In the genomic region with DNA sequence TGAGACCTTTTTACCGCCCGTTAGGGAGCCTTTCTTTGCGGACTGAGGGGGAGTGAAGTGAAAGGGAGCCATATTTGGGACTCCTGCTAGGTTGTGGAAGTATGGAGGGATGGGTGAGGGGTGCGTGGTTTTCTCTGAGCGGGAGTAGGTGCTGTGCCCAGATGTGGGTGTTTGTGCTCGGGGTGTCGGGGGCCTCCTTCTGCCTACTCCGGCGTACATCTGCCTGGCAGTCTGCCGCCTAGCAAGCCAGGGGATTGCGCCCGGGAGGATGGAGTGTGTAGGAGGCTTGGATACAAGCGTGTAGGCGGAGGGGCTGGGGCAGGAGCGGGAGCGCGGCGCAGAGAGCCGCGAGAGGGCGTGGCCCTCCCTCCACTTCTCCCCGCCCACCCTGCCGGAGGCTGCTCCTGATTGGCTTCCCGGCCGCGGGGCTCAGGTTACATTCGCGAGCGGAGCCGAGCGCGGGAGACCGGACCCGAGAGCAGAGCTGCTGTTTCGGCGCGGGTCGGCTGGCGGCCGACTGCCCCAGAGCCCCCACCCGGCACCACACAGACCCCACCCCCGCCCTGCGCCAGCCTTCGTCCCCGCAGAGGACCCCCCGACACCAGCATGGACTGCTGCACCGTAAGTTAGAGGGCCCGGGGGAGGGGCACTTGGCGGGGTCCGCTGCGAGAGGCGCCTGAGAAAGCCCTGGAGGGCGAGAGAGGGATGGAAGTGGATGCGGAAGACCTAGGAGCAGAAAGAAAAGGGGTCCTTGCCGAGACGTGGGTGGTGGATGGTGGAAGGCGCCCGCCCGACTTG, we compare ENCODE assay signal across 8 cellular contexts. TPM values are rescaled to one million over a fixed set of nuclear protein-coding genes. Genes with fewer than 3 reads are reported as not detected.
DNase-seq lines count a peak whose midpoint lies in the region; ATAC-seq lines count a peak whose summit lies in the region.

A gene (plus strand): TSS at position 464 of the 798 bp plus-strand sequence. CDS start 143 bp downstream, at position 607.

- H3K27ac Mint-ChIP-seq in CD4-positive, alpha-beta memory T cell: peak within 1 kb of the TSS; percentile 38 to 80 (median 62)
- H3K27ac Mint-ChIP-seq in memory B cell: no peak within 1 kb of the TSS

- peak within 1 kb of the TSS; percentile 39 to 60 for H3K4me3 ChIP-seq in CD4-positive, alpha-beta memory T cell (ENCODE audit: low read length in 2 of 2)
- peak within 1 kb of the TSS; percentile 69 for H3K4me3 ChIP-seq in effector memory CD4-positive, alpha-beta T cell (ENCODE audit: insufficient read depth, low read depth, low read length, poor library complexity, severe bottlenecking)

- peak; percentile 73 to 81 (median 76) for DNase-seq in CD4-positive, alpha-beta memory T cell
- peak; percentile 68 for DNase-seq in NCI-H82 treated with DMSO at 0.1 percent for 48 hours (lab: John Stamatoyannopoulos, UW; ENCODE audit: unreplicated experiment)
- DNase-seq in activated CD8-positive, alpha-beta memory T cell treated with anti-CD3 and anti-CD28 coated beads for 24 hours: peak; percentile 90
- DNase-seq in effector memory CD4-positive, alpha-beta T cell: peak; percentile 65 to 76 (median 71)
- DNase-seq in memory B cell (ENCODE audit: low spot score in 2 of 2): peak; percentile 66 to 74
- DNase-seq in stimulated activated CD8-positive, alpha-beta memory T cell treated with anti-CD3 and anti-CD28 coated beads, Interleukin-12 subunit alpha, Interleukin-12 subunit beta, amount 100 ng/mL, for 1 hour (ENCODE audit: low read depth): peak; percentile 73

- CTCF ChIA-PET in CD4-positive, alpha-beta memory T cell (lab: Charles Lee; ENCODE audit: partially characterized antibody): interaction anchor here (1.0 to 17.0 kb wide), 4 partner anchors 26 to 70 kb away, joined by 3 to 239 read pairs (median 38); a partner anchor contains a TSS

- H3K4me1 ChIP-seq in CD4-positive, alpha-beta memory T cell (ENCODE audit: insufficient read depth, low read length): peaks cover 17% of the 10 kb centered on the region
- peaks cover 10% of the 10 kb centered on the region for H3K4me1 ChIP-seq in effector memory CD4-positive, alpha-beta T cell (ENCODE audit: control insufficient read depth, insufficient read depth, low read length, poor library complexity, severe bottlenecking)

- H3K36me3 Mint-ChIP-seq in CD4-positive, alpha-beta memory T cell: no peaks in the 10 kb centered on the region
- peaks cover 2% of the 10 kb centered on the region for H3K36me3 Mint-ChIP-seq in memory B cell

- POLR2A ChIA-PET in CD4-positive, alpha-beta memory T cell (lab: Charles Lee; ENCODE audit: partially characterized antibody): interaction anchor here (0.8 to 2.4 kb wide), 3 partner anchors 19 to 67 kb away, joined by 4 to 9 read pairs (median 6); a partner anchor contains a TSS

- H3K4me3 Mint-ChIP-seq in CD4-positive, alpha-beta memory T cell: peak within 1 kb of the TSS; percentile 83 to 94 (median 86)
- peak within 1 kb of the TSS; percentile 85 for H3K4me3 Mint-ChIP-seq in memory B cell

- H3K9me3 ChIP-seq in CD4-positive, alpha-beta memory T cell (ENCODE audit: control insufficient read depth in 1 of 2, low read length in 2 of 2): no peaks in the 10 kb centered on the region
- no peaks in the 10 kb centered on the region for H3K9me3 ChIP-seq in effector memory CD4-positive, alpha-beta T cell (ENCODE audit: control insufficient read depth, low read length)

- ATAC-seq in GM19463 (IDR thresholded peaks at IDR 0.05; ENCODE audit: unreplicated experiment) (peak; percentile 99), HG03575 (IDR thresholded peaks at IDR 0.05; ENCODE audit: extremely low read depth, insufficient number of reproducible peaks, low FRiP score, unreplicated experiment) (peak; percentile 52), memory B cell (ENCODE audit: low read depth) (peak; percentile 90)

- intact Hi-C loops in CD4-positive, alpha-beta memory T cell (cut with micrococcal nuclease): loop anchor here (1.0 kb wide), 2 partner anchors 24 to 66 kb away; a partner anchor contains a TSS

- H3K9me3 Mint-ChIP-seq in CD4-positive, alpha-beta memory T cell: no peaks in the 10 kb centered on the region
- no peaks in the 10 kb centered on the region for H3K9me3 Mint-ChIP-seq in memory B cell

- H3K4me1 Mint-ChIP-seq in CD4-positive, alpha-beta memory T cell: peaks cover 3 to 20% (median 16%) of the 10 kb centered on the region in 4 donors
- H3K4me1 Mint-ChIP-seq in memory B cell: peaks cover 19% of the 10 kb centered on the region

- peaks cover 5% of the 10 kb centered on the region for H3K27me3 ChIP-seq in CD4-positive, alpha-beta memory T cell (ENCODE audit: insufficient read depth, low read length)
- no peaks in the 10 kb centered on the region for H3K27me3 ChIP-seq in effector memory CD4-positive, alpha-beta T cell (replicated peaks; ENCODE audit: control insufficient read depth, insufficient read depth, low read length, poor library complexity, severe bottlenecking)

- H3K27me3 Mint-ChIP-seq in CD4-positive, alpha-beta memory T cell: peaks cover 0 to 3% of the 10 kb centered on the region in 2 donors
- peaks cover 6% of the 10 kb centered on the region for H3K27me3 Mint-ChIP-seq in memory B cell

- no peak within 1 kb of the TSS for H3K27ac ChIP-seq in CD4-positive, alpha-beta memory T cell (ENCODE audit: low read depth, low read length)
- H3K27ac ChIP-seq in effector memory CD4-positive, alpha-beta T cell (ENCODE audit: insufficient read depth, low read length, poor library complexity, severe bottlenecking): no peak within 1 kb of the TSS

- H3K36me3 ChIP-seq in CD4-positive, alpha-beta memory T cell (ENCODE audit: insufficient read depth, low read length): no peaks in the 10 kb centered on the region
- H3K36me3 ChIP-seq in effector memory CD4-positive, alpha-beta T cell (ENCODE audit: control insufficient read depth, insufficient read depth, low read length): no peaks in the 10 kb centered on the region

RNA-seq across cellular contexts. Expression of the gene that starts here (rescaled TPM):
- under 1 TPM in 1 of 2 experiments, not detected in 1; 0.67 TPM for total RNA-seq in CD4-positive, alpha-beta memory T cell
- not detected for polyA plus RNA-seq in CD4-positive, alpha-beta memory T cell

Comparison
In these comparisons a context has a peak if more than half of its experiments do, and no peak if none do; other contexts are left out.
1. Peak in DNase-seq and H3K4me3 ChIP-seq in CD4-positive, alpha-beta memory T cell; RNA of the gene not detected or under 1 TPM.